Comparison of ENCODE assay signal across 7 cellular contexts in genomic region chr1:160846281-160846680, GRCh38. TPM values are rescaled to one million over a fixed set of nuclear protein-coding genes. Genes with fewer than 3 reads are reported as not detected.
"Had no signal": no experiment of that assay in that cellular context is flagged by ENCODE, and none has a peak within 500 bp of the region (broad histone marks: within the 10 kb centered on the region; RNA-seq: fewer than 3 reads in every experiment).

No MANE protein-coding gene starts in this region.

- ATAC-seq: HepG2 had no signal

- H3K4me3 Mint-ChIP-seq: H9 had no signal

- H3K9me3 Mint-ChIP-seq: H9 had no signal

- H3K27ac Mint-ChIP-seq: H9, IgD-negative memory B cell had no signal

- DNase-seq: GM23248, H9, HCEC 1CT had no signal

- H3K4me1 Mint-ChIP-seq: H9 had no signal

RNA-seq across cellular contexts. Expression of gene CD244, which starts 16.4 kb away (rescaled TPM):
- total RNA-seq: GM23248, H1, H9, HT1080 had no signal
- polyA plus RNA-seq: GM23248, H1, HepG2 had no signal

RNA-seq across cellular contexts. Expression of gene ITLN1, which starts 38.7 kb away (rescaled TPM):
- total RNA-seq: GM23248, H1, H9, HepG2, HT1080 had no signal
- polyA plus RNA-seq: GM23248, H1, HepG2, IgD-negative memory B cell had no signal

RNA-seq across cellular contexts. Expression of gene LY9, which starts 50.3 kb away (rescaled TPM):
- total RNA-seq: GM23248, H1, H9, HepG2, HT1080 had no signal
- polyA plus RNA-seq: GM23248, H1, HepG2 had no signal
